Comparison of ENCODE assay signal across 7 cellular contexts in the genomic region with DNA sequence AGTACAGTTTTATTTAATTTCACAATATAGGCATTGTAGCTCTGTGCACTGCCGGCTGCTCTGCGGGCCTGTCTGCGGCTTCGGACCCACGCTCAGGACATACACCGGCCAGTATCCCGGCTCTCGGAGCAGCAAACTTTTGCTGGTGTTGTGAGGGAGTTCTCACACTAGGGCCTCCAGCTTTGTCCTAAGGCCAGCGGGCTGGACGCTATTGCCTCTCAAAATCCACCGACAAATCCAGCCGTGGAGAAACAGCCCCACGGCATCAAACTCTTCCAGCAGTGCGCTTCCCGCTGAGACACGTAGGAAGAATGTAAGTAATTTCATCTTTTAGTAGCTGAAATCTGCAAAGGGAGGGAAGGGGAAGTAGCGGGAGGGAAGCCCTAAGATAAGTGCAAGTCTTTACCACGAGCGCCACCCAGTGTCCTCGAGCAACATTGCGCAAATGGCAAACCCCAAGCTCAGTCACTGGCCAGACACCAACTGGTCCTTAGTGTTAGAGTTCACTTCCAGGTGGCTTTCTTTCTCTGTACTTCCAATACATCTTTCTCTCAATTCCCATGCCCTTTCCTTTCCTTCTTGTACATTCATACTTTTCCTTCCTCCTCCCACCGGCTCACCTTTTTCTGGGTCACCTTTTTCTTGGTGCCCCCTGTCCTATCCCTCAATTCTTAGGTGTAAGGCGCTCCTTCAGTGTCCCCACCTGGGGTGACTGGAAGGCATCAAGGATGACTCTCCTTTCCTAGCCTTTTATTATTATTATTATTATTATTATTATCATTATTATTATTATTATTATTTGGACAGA. TPM values are rescaled to one million over a fixed set of nuclear protein-coding genes. Genes with fewer than 3 reads are reported as not detected.
DNase-seq lines count a peak whose midpoint lies in the region; ATAC-seq, FAIRE-seq and TF ChIP-seq lines count a peak whose summit lies in the region.

No MANE protein-coding gene starts in this region.

- H3K27ac Mint-ChIP-seq in immature natural killer cell: peak overlapping the region in 1 of 6 donors; percentile 43

- peak; percentile 89 for TF ChIP-seq CTCF in GM12875 (IDR thresholded peaks at IDR 0.05; ENCODE audit: borderline replicate concordance, insufficient read depth, low read depth, low read length)

- peak overlapping the region; percentile 65 to 93 (median 82) for H3K4me3 Mint-ChIP-seq in immature natural killer cell

- H3K36me3 Mint-ChIP-seq in immature natural killer cell: no peaks in the 10 kb centered on the region

- ATAC-seq in HG02623 (IDR thresholded peaks at IDR 0.05; ENCODE audit: unreplicated experiment): peak; percentile 95

- no peak overlapping the region for H3K4me3 ChIP-seq in GM12875 (ENCODE audit: low read depth, low read length)

- DNase-seq in NCI-H128 (lab: John Stamatoyannopoulos, UW; ENCODE audit: unreplicated experiment): peak; percentile 44
- peak; percentile 26 for DNase-seq in brain pericyte (ENCODE audit: low read depth, low spot score)
- peak; percentile 50 to 58 (median 54) for DNase-seq in immature natural killer cell
- peak; percentile 36 for DNase-seq in smooth muscle cell of the brain vasculature (ENCODE audit: low read depth, low spot score)

- peaks cover 32 to 42% (median 37%) of the 10 kb centered on the region in 3 donors for H3K27me3 Mint-ChIP-seq in immature natural killer cell (ENCODE audit: low read depth in 3 of 3)

- FAIRE-seq in TTC549 (lab: Jason Lieb, UNC): peak; percentile 39

- H3K9me3 Mint-ChIP-seq in immature natural killer cell: peaks cover 0 to 2% (median 0%) of the 10 kb centered on the region in 6 donors

- H3K4me1 Mint-ChIP-seq in immature natural killer cell: peaks cover 31 to 34% of the 10 kb centered on the region in 2 donors

RNA-seq across cellular contexts. Expression of gene DLX5, which starts 3.0 kb away (rescaled TPM):
- polyA plus RNA-seq in immature natural killer cell: not detected

RNA-seq across cellular contexts. Expression of gene DLX6, which starts 22.3 kb away (rescaled TPM):
- polyA plus RNA-seq in immature natural killer cell: not detected
